Comparison of ENCODE assay signal across 17 cellular contexts in the genomic region with DNA sequence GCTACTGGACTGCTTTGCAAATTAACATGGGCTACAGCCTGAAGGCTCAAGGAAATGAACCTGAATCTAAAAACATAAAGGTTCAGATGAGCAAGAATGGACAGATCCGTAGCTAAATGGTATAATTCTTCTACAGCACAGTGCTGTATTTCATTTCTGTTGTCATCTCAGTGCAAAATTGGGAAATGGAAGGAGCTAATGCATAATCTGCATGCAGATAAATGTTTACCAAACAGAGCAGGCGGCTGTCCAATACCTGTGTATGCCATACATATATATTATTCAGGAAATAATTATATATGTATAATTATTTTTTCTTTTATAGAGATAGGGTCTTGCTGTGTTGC. TPM values are rescaled to one million over a fixed set of nuclear protein-coding genes. Genes with fewer than 3 reads are reported as not detected.
DNase-seq lines count a peak whose midpoint lies in the region; ATAC-seq, FAIRE-seq and TF ChIP-seq lines count a peak whose summit lies in the region.
"Had no signal": no experiment of that assay in that cellular context is flagged by ENCODE, and none has a peak within 500 bp of the region (broad histone marks: within the 10 kb centered on the region; RNA-seq: fewer than 3 reads in every experiment).

No MANE protein-coding gene starts in this region.

- H3K4me1 ChIP-seq in CD8-positive, alpha-beta T cell (ENCODE audit: insufficient read depth, low read length): peaks cover 6% of the 10 kb centered on the region
- H3K4me1 ChIP-seq in KMS-11 (ENCODE audit: low read depth, poor library complexity, severe bottlenecking) (peaks cover 5% of the 10 kb centered on the region), K562 (replicated peaks in 1 of 2; ENCODE audit: control insufficient read depth in 2 of 2, insufficient read depth in 2 of 2, low read length in 2 of 2) (peaks cover 6 to 21% of the 10 kb centered on the region in 2 experiments; a peak in 4 of 5 replicates)

- no peaks in the 10 kb centered on the region for H3K36me3 ChIP-seq in CD8-positive, alpha-beta T cell (ENCODE audit: insufficient read depth, low read length)
- H3K36me3 ChIP-seq in KMS-11 (ENCODE audit: insufficient read depth): no peaks in the 10 kb centered on the region
- peaks cover under 1% of the 10 kb centered on the region; the same call in 1 of the 3 replicates for H3K36me3 ChIP-seq in K562 (ENCODE audit: control insufficient read depth, insufficient read depth, low read length)
- H3K36me3 ChIP-seq: left ventricle myocardium inferior had no signal

- no peak for TF ChIP-seq RAD21 in K562 (CRISPR knock-in tag; conservative IDR thresholded peaks at IDR 0.05 in 1 of 2, IDR thresholded peaks at IDR 0.05 in 1 of 2)

- DNase-seq in CD8-positive, alpha-beta T cell: no peak
- DNase-seq in K562 (ENCODE audit: extremely low read depth in 1 of 4, low spot score in 3 of 4) (no peak), neural crest cell (ENCODE audit: low read depth, low spot score) (no peak), cortex of kidney (lab: John Stamatoyannopoulos, UW) (no peak), caudate nucleus (lab: John Stamatoyannopoulos, UW) (no peak), NCI-H510A (lab: John Stamatoyannopoulos, UW) (no peak)
- DNase-seq: activated gamma-delta T cell, left ventricle myocardium inferior had no signal

- no peak for TF ChIP-seq POLR2A in K562 (conservative IDR thresholded peaks at IDR 0.05)

- H3K79me2 ChIP-seq in KMS-11 (ENCODE audit: insufficient read depth, low read depth) (peaks cover 10% of the 10 kb centered on the region), K562 (ENCODE audit: control insufficient read depth, insufficient read depth, low read length) (peaks cover 10% of the 10 kb centered on the region)

- H3K4me3 ChIP-seq in CD8-positive, alpha-beta T cell (ENCODE audit: low read depth, low read length): no peak overlapping the region
- no peak overlapping the region for H3K4me3 ChIP-seq in KMS-11 (IDR thresholded peaks at IDR 0.05; ENCODE audit: insufficient read depth, low read depth, low read length)
- no peak overlapping the region for H3K4me3 ChIP-seq in K562
- H3K4me3 ChIP-seq: hepatocyte, left ventricle myocardium inferior, mucosa of descending colon, skin epidermis had no signal

- peak; percentile 42 for TF ChIP-seq CTCF in CD8-positive, alpha-beta T cell (IDR thresholded peaks at IDR 0.05)
- 0 out of 2 replicates have a peak, but pooled peaks have one; percentile 7 for TF ChIP-seq CTCF in KMS-11 (conservative IDR thresholded peaks at IDR 0.05; ENCODE audit: low read depth, low read length)
- TF ChIP-seq CTCF in K562 (IDR thresholded peaks at IDR 0.05 in 2 of 3, conservative IDR thresholded peaks at IDR 0.05 in 1 of 3; ENCODE audit: insufficient read depth in 2 of 3, low read depth in 1 of 3, low read length in 3 of 3): no peak
- TF ChIP-seq CTCF in neural crest cell (conservative IDR thresholded peaks at IDR 0.05): no peak

- CTCF ChIA-PET in CD8-positive, alpha-beta T cell (lab: Charles Lee): interaction anchor here (0.6 to 1.5 kb wide), 14 partner anchors 10 to 682 kb away, joined by 3 to 12 read pairs (median 4); no protein-coding TSS in a partner anchor
- CTCF ChIA-PET in K562 (lab: Yijun Ruan, JAX; ENCODE audit: low intra/inter-chr PET ratio): interaction anchor here (0.7 to 1.4 kb wide), 4 partner anchors 54 to 356 kb away, joined by 3 to 7 read pairs (median 4); no protein-coding TSS in a partner anchor

- ATAC-seq in CD8-positive, alpha-beta T cell: no peak
- no peak for ATAC-seq in K562
- no peak for ATAC-seq in HG03108 (IDR thresholded peaks at IDR 0.05; ENCODE audit: unreplicated experiment)
- ATAC-seq: stimulated activated effector memory CD8-positive, alpha-beta T cell treated with anti-CD3 and anti-CD28 coated beads, Interleukin-12 subunit alpha, Interleukin-12 subunit beta, amount 100 ng/mL, for 72 hours had no signal

- H4K20me1 ChIP-seq in KMS-11 (ENCODE audit: insufficient read depth) (no peaks in the 10 kb centered on the region), K562 (replicated peaks; ENCODE audit: control insufficient read depth, insufficient read depth, low read length) (no peaks in the 10 kb centered on the region)

- H3K9me3 Mint-ChIP-seq in CD8-positive, alpha-beta T cell: no peaks in the 10 kb centered on the region
- peaks cover 4% of the 10 kb centered on the region for H3K9me3 Mint-ChIP-seq in neural crest cell
- H3K9me3 Mint-ChIP-seq: immature natural killer cell; stimulated activated effector memory CD8-positive, alpha-beta T cell treated with anti-CD3 and anti-CD28 coated beads, Interleukin-12 subunit alpha, Interleukin-12 subunit beta, amount 100 ng/mL, for 72 hours had no signal

- FAIRE-seq in K562 (lab: Jason Lieb, UNC): no peak

- no peak overlapping the region for H3K27ac Mint-ChIP-seq in CD8-positive, alpha-beta T cell
- no peak overlapping the region for H3K27ac Mint-ChIP-seq in neural crest cell (ENCODE audit: unreplicated experiment)
- H3K27ac Mint-ChIP-seq: stimulated activated effector memory CD8-positive, alpha-beta T cell treated with anti-CD3 and anti-CD28 coated beads, Interleukin-12 subunit alpha, Interleukin-12 subunit beta, amount 100 ng/mL, for 72 hours; T-helper 2 cell treated with Interferon-gamma antibody and Interleukin-4, amounts not matched to agents 5 μg/mL and 100 μg/mL, for 36 hours had no signal

- H3K27me3 ChIP-seq in CD8-positive, alpha-beta T cell (ENCODE audit: insufficient read depth, low read length): no peaks in the 10 kb centered on the region
- H3K27me3 ChIP-seq in KMS-11 (ENCODE audit: insufficient read depth, low read depth) (no peaks in the 10 kb centered on the region), K562 (ENCODE audit: control insufficient read depth in 2 of 2, insufficient read depth in 2 of 2, low read length in 2 of 2) (peaks cover 0 to 4% of the 10 kb centered on the region in 2 experiments; a peak in 1 of 5 replicates)
- H3K27me3 ChIP-seq: hepatocyte had no signal

- in situ Hi-C loops in K562 (cut with MboI): no loop called here

- WGBS in K562 (ENCODE audit: insufficient coverage, low coverage, missing lambda C conversion rate): 10% methylated on average over 2 of the region's 2 CpGs

- H3K4me2 ChIP-seq in KMS-11: no peak overlapping the region
- peak overlapping the region; percentile 27; the same call in 1 of the 2 replicates for H3K4me2 ChIP-seq in K562 (ENCODE audit: insufficient read depth, low read length)
- H3K4me2 ChIP-seq: hepatocyte had no signal

- peaks cover 18% of the 10 kb centered on the region for H3K4me1 Mint-ChIP-seq in CD8-positive, alpha-beta T cell (ENCODE audit: low read depth)
- H3K4me1 Mint-ChIP-seq in neural crest cell: peaks cover 18% of the 10 kb centered on the region

- H3K27me3 Mint-ChIP-seq in CD8-positive, alpha-beta T cell (ENCODE audit: low read depth): no peaks in the 10 kb centered on the region
- no peaks in the 10 kb centered on the region for H3K27me3 Mint-ChIP-seq in neural crest cell (ENCODE audit: low read depth)

- POLR2A ChIA-PET in CD8-positive, alpha-beta T cell (lab: Charles Lee): interaction anchor here (0.7 to 1.0 kb wide), 3 partner anchors 89 to 604 kb away, joined by 3 to 4 read pairs (median 4); no protein-coding TSS in a partner anchor
- POLR2A ChIA-PET in K562 (lab: Yijun Ruan, JAX): interaction anchor here (0.6 to 1.5 kb wide), 14 partner anchors 9 to 715 kb away, joined by 3 to 8 read pairs (median 3); partner anchors contain the start of genes EGR1 and ETF1

- no peaks in the 10 kb centered on the region for H3K9me1 ChIP-seq in K562 (ENCODE audit: control insufficient read depth, insufficient read depth, low read length)

- no TSS peak for BruUV-seq in K562 (replicated peaks; lab: Mats Ljungman, UMichigan)

- no peak overlapping the region for H3K9ac ChIP-seq in KMS-11
- H3K9ac ChIP-seq in K562 (ENCODE audit: insufficient read depth in 1 of 2, low read depth in 2 of 2, low read length in 2 of 2): no peak overlapping the region

- H3K27ac ChIP-seq in CD8-positive, alpha-beta T cell (ENCODE audit: low read depth, low read length): no peak overlapping the region
- H3K27ac ChIP-seq in KMS-11: no peak overlapping the region
- H3K27ac ChIP-seq in K562 (ENCODE audit: extremely low read depth, low read depth, low read length): no peak overlapping the region
- H3K27ac ChIP-seq in caudate nucleus (ENCODE audit: low read depth, low read length): no peak overlapping the region
- H3K27ac ChIP-seq: epithelial cell of prostate, hepatocyte, left ventricle myocardium inferior, skin epidermis had no signal

- H3K4me3 Mint-ChIP-seq in CD8-positive, alpha-beta T cell: no peak overlapping the region
- H3K4me3 Mint-ChIP-seq in neural crest cell: peak overlapping the region; percentile 71
- H3K4me3 Mint-ChIP-seq: stimulated activated effector memory CD8-positive, alpha-beta T cell treated with anti-CD3 and anti-CD28 coated beads, Interleukin-12 subunit alpha, Interleukin-12 subunit beta, amount 100 ng/mL, for 72 hours; T-helper 2 cell treated with Interferon-gamma antibody and Interleukin-4, amounts not matched to agents 5 μg/mL and 100 μg/mL, for 36 hours had no signal

- no peaks in the 10 kb centered on the region for H3K9me3 ChIP-seq in CD8-positive, alpha-beta T cell (ENCODE audit: low read length)
- H3K9me3 ChIP-seq in K562 (replicated peaks; ENCODE audit: control insufficient read depth, insufficient read depth, low read depth, low read length): peaks cover 2% of the 10 kb centered on the region; the same call in 1 of the 2 replicates
- H3K9me3 ChIP-seq: left ventricle myocardium inferior, mucosa of descending colon had no signal

- H3K36me3 Mint-ChIP-seq in CD8-positive, alpha-beta T cell: peaks cover 9% of the 10 kb centered on the region
- H3K36me3 Mint-ChIP-seq in neural crest cell (ENCODE audit: low read depth): peaks cover 7% of the 10 kb centered on the region
- H3K36me3 Mint-ChIP-seq: immature natural killer cell had no signal

- TF ChIP-seq EP300 in K562 (IDR thresholded peaks at IDR 0.05; ENCODE audit: low read length): no peak

- intact Hi-C loops in CD8-positive, alpha-beta T cell (cut with DNase I, micrococcal nuclease): loop anchor here (1.0 to 10.0 kb wide), 10 partner anchors 73 to 825 kb away; partner anchors contain the start of genes CDC23 (in 1 of the 2), CTNNA1 (in 1 of the 2), FAM53C (in 1 of the 2) and KDM3B (in 1 of the 2)
- intact Hi-C loops in K562 (cut with micrococcal nuclease): loop anchor here (1.0 to 5.0 kb wide), 4 partner anchors 54 to 763 kb away; partner anchors contain the start of gene PAIP2

- H2AFZ ChIP-seq in KMS-11 (ENCODE audit: low read depth) (peak overlapping the region; percentile 7; the same call in 1 of the 2 replicates), K562 (ENCODE audit: low read depth, low read length) (peak overlapping the region; percentile 89)
- H2AFZ ChIP-seq: hepatocyte had no signal

RNA-seq across cellular contexts. Expression of gene HSPA9, which starts 4.3 kb away (rescaled TPM):
- 100 to 1,000 TPM; 464 to 500 TPM for total RNA-seq in CD8-positive, alpha-beta T cell
- 389 and 542 TPM in 2 replicates for total RNA-seq in K562 (2011; cell fraction: chromatin; rRNA removed; ENCODE audit: low replicate concordance)
- 228 and 277 TPM in 2 replicates for total RNA-seq in K562 (2011; cell fraction: nucleolus; rRNA removed)
- total RNA-seq in K562 (2011; cell fraction: nucleoplasm; rRNA removed): 287 and 329 TPM in 2 replicates
- total RNA-seq in K562 (2014; rRNA removed): 482 and 583 TPM in 2 replicates
- 548 and 597 TPM in 2 replicates for total RNA-seq in K562 (2014; rRNA removed; fragmentation: Illumina TruSeq; extraction: Trizol)
- total RNA-seq in K562 (2015; rRNA removed; fragmentation: Illumina TruSeq; extraction: Trizol): 522 and 545 TPM in 2 replicates
- total RNA-seq in K562 (2021): 481 and 498 TPM in 2 replicates
- polyA plus RNA-seq in K562 (2011; rRNA removed): 296 and 361 TPM in 2 replicates
- 229 and 239 TPM in 2 replicates for polyA plus RNA-seq in K562 (2011; cell fraction: cytosol; rRNA removed)
- 225 and 240 TPM in 2 replicates for polyA plus RNA-seq in K562 (2011; cell fraction: nucleus; rRNA removed)
- 333 and 576 TPM in 2 replicates for polyA plus RNA-seq in K562 (2012)
- polyA plus RNA-seq in K562 (2014; fragmentation: Illumina TruSeq; extraction: Trizol): 474 and 552 TPM in 2 replicates
- polyA plus RNA-seq in K562 (2014; fragmentation: Nextera tagmentation; extraction: Ambion mirVana): 100 to 1,000 TPM; 195 to 294 TPM
- 514 and 537 TPM in 2 replicates for polyA plus RNA-seq in K562 (2014; rRNA removed)
- 500 and 528 TPM in 2 replicates for polyA minus RNA-seq in K562 (2011; rRNA and poly(A)+ RNA removed)
- 329 and 345 TPM in 2 replicates for polyA minus RNA-seq in K562 (2011; cell fraction: cytosol; rRNA and poly(A)+ RNA removed)
- polyA minus RNA-seq in K562 (2011; cell fraction: nucleus; rRNA and poly(A)+ RNA removed): 149 and 198 TPM in 2 replicates
- 247 and 250 TPM in 2 replicates for total RNA-seq in neural crest cell

RNA-seq across cellular contexts. Expression of gene ETF1, which starts 36.5 kb away (rescaled TPM):
- total RNA-seq in CD8-positive, alpha-beta T cell: 100 to 1,000 TPM; 241 to 247 TPM
- total RNA-seq in K562 (2011; cell fraction: chromatin; rRNA removed; ENCODE audit: low replicate concordance): 43.7 and 83.9 TPM in 2 replicates
- total RNA-seq in K562 (2011; cell fraction: nucleolus; rRNA removed): 26.2 and 27.1 TPM in 2 replicates
- 53.3 and 65.5 TPM in 2 replicates for total RNA-seq in K562 (2011; cell fraction: nucleoplasm; rRNA removed)
- total RNA-seq in K562 (2014; rRNA removed): 149 and 157 TPM in 2 replicates
- 190 and 225 TPM in 2 replicates for total RNA-seq in K562 (2014; rRNA removed; fragmentation: Illumina TruSeq; extraction: Trizol)
- total RNA-seq in K562 (2015; rRNA removed; fragmentation: Illumina TruSeq; extraction: Trizol): 146 and 159 TPM in 2 replicates
- 189 and 209 TPM in 2 replicates for total RNA-seq in K562 (2021)
- 113 and 179 TPM in 2 replicates for polyA plus RNA-seq in K562 (2011; rRNA removed)
- 43.2 and 61.7 TPM in 2 replicates for polyA plus RNA-seq in K562 (2011; cell fraction: cytosol; rRNA removed)
- polyA plus RNA-seq in K562 (2011; cell fraction: nucleus; rRNA removed): 33.0 and 41.2 TPM in 2 replicates
- 93.8 and 122 TPM in 2 replicates for polyA plus RNA-seq in K562 (2012)
- polyA plus RNA-seq in K562 (2014; fragmentation: Illumina TruSeq; extraction: Trizol): 162 and 198 TPM in 2 replicates
- polyA plus RNA-seq in K562 (2014; fragmentation: Nextera tagmentation; extraction: Ambion mirVana): 10 to 100 TPM; 53.7 to 57.3 TPM
- 137 and 164 TPM in 2 replicates for polyA plus RNA-seq in K562 (2014; rRNA removed)
- 249 and 254 TPM in 2 replicates for polyA minus RNA-seq in K562 (2011; rRNA and poly(A)+ RNA removed)
- 67.7 and 94.2 TPM in 2 replicates for polyA minus RNA-seq in K562 (2011; cell fraction: cytosol; rRNA and poly(A)+ RNA removed)
- 25.3 and 40.0 TPM in 2 replicates for polyA minus RNA-seq in K562 (2011; cell fraction: nucleus; rRNA and poly(A)+ RNA removed)
- 101 and 107 TPM in 2 replicates for total RNA-seq in neural crest cell

Comparison
In these comparisons a context has a peak if more than half of its experiments do, and no peak if none do; other contexts are left out.
1. CTCF ChIP-seq: peak in CD8-positive, alpha-beta T cell (single experiment) and KMS-11 (single experiment); none in K562 (0 of 3) and neural crest cell (single experiment).